In genomic region chr11:75384438-75385080, GRCh38 we compare ENCODE assay signal across 8 cellular contexts. TPM values are rescaled to one million over a fixed set of nuclear protein-coding genes. Genes with fewer than 3 reads are reported as not detected.
DNase-seq lines count a peak whose midpoint lies in the region; ATAC-seq and TF ChIP-seq lines count a peak whose summit lies in the region.

No MANE protein-coding gene starts in this region.

- no peaks in the 10 kb centered on the region for H3K36me3 Mint-ChIP-seq in CD4-positive, alpha-beta T cell (ENCODE audit: low read depth)

- no peaks in the 10 kb centered on the region for H3K9me3 Mint-ChIP-seq in CD4-positive, alpha-beta T cell

- CTCF ChIA-PET in CD4-positive, alpha-beta T cell (lab: Charles Lee): interaction anchor here (0.7 to 7.4 kb wide), 13 partner anchors 13 to 123 kb away, joined by 3 to 49 read pairs (median 4); no protein-coding TSS in a partner anchor

- POLR2A ChIA-PET in CD4-positive, alpha-beta T cell (lab: Charles Lee): interaction anchor here (0.7 to 5.1 kb wide), 8 partner anchors 15 to 136 kb away, joined by 3 to 33 read pairs (median 6); no protein-coding TSS in a partner anchor

- H3K4me3 ChIP-seq in epithelial cell of esophagus (ENCODE audit: low read length): no peak overlapping the region

- H3K27ac Mint-ChIP-seq in CD4-positive, alpha-beta T cell: peak overlapping the region; percentile 63

- H3K4me1 Mint-ChIP-seq in CD4-positive, alpha-beta T cell (ENCODE audit: low read depth): peaks cover 20% of the 10 kb centered on the region

- no peaks in the 10 kb centered on the region for H3K27me3 ChIP-seq in CD4-positive, alpha-beta T cell (ENCODE audit: control insufficient read depth, insufficient read depth, low read length)

- no peaks in the 10 kb centered on the region for H3K27me3 Mint-ChIP-seq in CD4-positive, alpha-beta T cell

- intact Hi-C loops in CD4-positive, alpha-beta T cell (cut with DNase I, micrococcal nuclease): loop anchor here (1.0 to 5.0 kb wide), 6 partner anchors 55 to 483 kb away; no protein-coding TSS in a partner anchor

- H3K4me3 Mint-ChIP-seq in CD4-positive, alpha-beta T cell: peak overlapping the region; percentile 66

- H3K27ac ChIP-seq in CD4-positive, alpha-beta T cell (ENCODE audit: low read depth, low read length): no peak overlapping the region

- peak; percentile 58 to 84 (median 74) for DNase-seq in CD4-positive, alpha-beta T cell
- DNase-seq in HT-29 (ENCODE audit: low spot score) (peak; percentile 92), OCI-M2 (lab: John Stamatoyannopoulos, UW; ENCODE audit: unreplicated experiment) (peak; percentile 51), activated T-cell treated with anti-CD3 and anti-CD28 coated beads for 24 hours (ENCODE audit: low read depth) (peak; percentile 69), epithelial cell of esophagus (ENCODE audit: low read depth) (peak; percentile 67), mucosa of gallbladder (ENCODE audit: low spot score) (peak; percentile 82)
- DNase-seq in stimulated activated CD8-positive, alpha-beta memory T cell treated with anti-CD3 and anti-CD28 coated beads, Interleukin-7, amount 100 ng/mL, for 24 hours (ENCODE audit: low read depth): peak; percentile 55

- ATAC-seq in CD4-positive, alpha-beta T cell (ENCODE audit: poor library complexity): peak; percentile 83
- ATAC-seq in HG02870 (IDR thresholded peaks at IDR 0.05; ENCODE audit: unreplicated experiment): no peak

- no peaks in the 10 kb centered on the region for H3K9me3 ChIP-seq in CD4-positive, alpha-beta T cell (ENCODE audit: control insufficient read depth, low read length)

- peak; percentile 98 for TF ChIP-seq CTCF in CD4-positive, alpha-beta T cell (IDR thresholded peaks at IDR 0.05)
- peak; percentile 95 for TF ChIP-seq CTCF in epithelial cell of esophagus (IDR thresholded peaks at IDR 0.05; ENCODE audit: insufficient read depth, low read depth, low read length, missing control alignments)

RNA-seq across cellular contexts. Expression of gene RPS3, which starts 14.8 kb away (rescaled TPM):
- total RNA-seq in CD4-positive, alpha-beta T cell: 1,000 to 10,000 TPM; 4,753 to 4,828 TPM
- total RNA-seq in HT-29 (2014; rRNA removed; shearing (Covaris generic)): 2,617 and 2,815 TPM in 2 replicates
- total RNA-seq in mucosa of gallbladder: 1,626 TPM

RNA-seq across cellular contexts. Expression of gene ARRB1, which starts 33.1 kb away (rescaled TPM):
- 10 to 100 TPM; 26.7 to 27.8 TPM for total RNA-seq in CD4-positive, alpha-beta T cell
- total RNA-seq in HT-29 (2014; rRNA removed; shearing (Covaris generic)): 28.6 and 33.5 TPM in 2 replicates
- 57.7 TPM for total RNA-seq in mucosa of gallbladder

RNA-seq across cellular contexts. Expression of gene KLHL35, which starts 48.4 kb away (rescaled TPM):
- under 1 TPM; 0.33 to 0.81 TPM for total RNA-seq in CD4-positive, alpha-beta T cell
- 20.5 and 23.5 TPM in 2 replicates for total RNA-seq in HT-29 (2014; rRNA removed; shearing (Covaris generic))
- 1.4 TPM for total RNA-seq in mucosa of gallbladder
